ENCODE assay signal across 17 cellular contexts in the genomic region with DNA sequence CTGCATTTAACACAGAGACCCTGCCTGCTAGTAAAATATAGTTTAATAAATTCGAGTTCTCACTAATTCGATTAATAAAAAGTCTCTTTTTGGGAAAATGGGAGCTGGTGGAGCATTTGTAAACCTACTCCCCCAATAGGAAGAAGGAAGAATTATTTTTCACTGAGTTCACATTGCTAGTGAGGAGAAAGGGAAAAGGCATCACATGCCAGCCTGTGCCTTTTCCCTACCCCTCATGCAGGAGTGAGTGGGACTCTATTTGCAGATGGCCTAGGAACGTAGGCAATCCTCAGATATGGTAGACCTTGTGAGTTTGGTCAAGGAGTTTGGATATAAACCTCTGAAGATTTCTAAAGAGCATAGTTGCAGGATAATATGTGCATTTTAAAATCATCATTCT.
DNase-seq lines count a peak whose midpoint lies in the region; ATAC-seq and TF ChIP-seq lines count a peak whose summit lies in the region.
"Had no signal": no experiment of that assay in that cellular context is flagged by ENCODE, and none has a peak within 500 bp of the region (broad histone marks: within the 10 kb centered on the region; RNA-seq: fewer than 3 reads in every experiment).

No MANE protein-coding gene starts in this region.

- DNase-seq in activated T-cell treated with anti-CD3 and anti-CD28 coated beads, Interleukin-2, amount 50 U/mL, for 24 hours = no peak
- DNase-seq in activated T-cell treated with anti-CD3 and anti-CD28 coated beads, Interleukin-2, amount 50 U/mL, for 48 hours = no peak
- peak; percentile 11 for DNase-seq in OCI-M1 (lab: John Stamatoyannopoulos, UW)
- no peak for DNase-seq in effector memory CD4-positive, alpha-beta T cell
- no peak for DNase-seq in stimulated activated effector memory CD8-positive, alpha-beta T cell treated with anti-CD3 and anti-CD28 coated beads, Interleukin-12 subunit alpha, Interleukin-12 subunit beta, amount 100 ng/mL, for 72 hours (ENCODE audit: low spot score in 2 of 2)
- DNase-seq in stimulated activated naive B cell treated with anti-CD40 and anti-IgM and Interleukin-4, amounts not matched to agents 10 μg/mL and 1 μg/mL and 100 μg/mL, for 72 hours = no peak
- no peak for DNase-seq in GM10266 (ENCODE audit: extremely low spot score)
- no peak for DNase-seq in occipital lobe (lab: John Stamatoyannopoulos, UW)
- DNase-seq: activated naive CD4-positive, alpha-beta T cell treated with anti-CD3 and anti-CD28 coated beads, Interleukin-2, amount 50 U/mL, for 16 hours; COR-L47; head of caudate nucleus; NCI-H1436; stimulated activated naive CD8-positive, alpha-beta T cell treated with anti-CD3 and anti-CD28 coated beads, Interleukin-15, amount 100 ng/mL, for 72 hours; upper lobe of left lung had no signal

- no peaks in the 10 kb centered on the region for H3K36me3 ChIP-seq in effector memory CD4-positive, alpha-beta T cell (ENCODE audit: control insufficient read depth, insufficient read depth, low read length)
- H3K36me3 ChIP-seq: upper lobe of left lung had no signal

- no peak overlapping the region for H3K4me3 ChIP-seq in effector memory CD4-positive, alpha-beta T cell (ENCODE audit: insufficient read depth, low read depth, low read length, poor library complexity, severe bottlenecking)
- H3K4me3 ChIP-seq: upper lobe of left lung had no signal

- peaks cover 88% of the 10 kb centered on the region for H3K4me1 Mint-ChIP-seq in activated T-cell treated with anti-CD3 and anti-CD28 coated beads, Interleukin-2, amount 50 U/mL, for 24 hours (ENCODE audit: low read depth)
- peaks cover 68% of the 10 kb centered on the region for H3K4me1 Mint-ChIP-seq in stimulated activated effector memory CD8-positive, alpha-beta T cell treated with anti-CD3 and anti-CD28 coated beads, Interleukin-12 subunit alpha, Interleukin-12 subunit beta, amount 100 ng/mL, for 72 hours
- peaks cover 41 to 65% of the 10 kb centered on the region in 2 donors for H3K4me1 Mint-ChIP-seq in stimulated activated naive B cell treated with anti-CD40 and anti-IgM and Interleukin-4, amounts not matched to agents 10 μg/mL and 1 μg/mL and 100 μg/mL, for 72 hours

- H3K27me3 ChIP-seq in effector memory CD4-positive, alpha-beta T cell (replicated peaks; ENCODE audit: control insufficient read depth, insufficient read depth, low read length, poor library complexity, severe bottlenecking) = no peaks in the 10 kb centered on the region
- H3K27me3 ChIP-seq: upper lobe of left lung had no signal

- no peaks in the 10 kb centered on the region for H3K36me3 Mint-ChIP-seq in activated T-cell treated with anti-CD3 and anti-CD28 coated beads, Interleukin-2, amount 50 U/mL, for 24 hours (ENCODE audit: low read depth)
- H3K36me3 Mint-ChIP-seq in stimulated activated effector memory CD8-positive, alpha-beta T cell treated with anti-CD3 and anti-CD28 coated beads, Interleukin-12 subunit alpha, Interleukin-12 subunit beta, amount 100 ng/mL, for 72 hours = peaks cover 9% of the 10 kb centered on the region
- no peaks in the 10 kb centered on the region for H3K36me3 Mint-ChIP-seq in stimulated activated naive B cell treated with anti-CD40 and anti-IgM and Interleukin-4, amounts not matched to agents 10 μg/mL and 1 μg/mL and 100 μg/mL, for 72 hours
- H3K36me3 Mint-ChIP-seq: WTC11 had no signal

- no peak for TF ChIP-seq CTCF in GM10266 (IDR thresholded peaks at IDR 0.05; ENCODE audit: control insufficient read depth, insufficient read depth, low read depth, missing control alignments)

- H3K9me3 ChIP-seq in effector memory CD4-positive, alpha-beta T cell (ENCODE audit: control insufficient read depth, low read length) = no peaks in the 10 kb centered on the region
- H3K9me3 ChIP-seq: upper lobe of left lung had no signal

- peak overlapping the region; percentile 4 for H3K27ac Mint-ChIP-seq in activated T-cell treated with anti-CD3 and anti-CD28 coated beads, Interleukin-2, amount 50 U/mL, for 24 hours
- H3K27ac Mint-ChIP-seq in stimulated activated effector memory CD8-positive, alpha-beta T cell treated with anti-CD3 and anti-CD28 coated beads, Interleukin-12 subunit alpha, Interleukin-12 subunit beta, amount 100 ng/mL, for 72 hours = peak overlapping the region; percentile 18
- no peak overlapping the region for H3K27ac Mint-ChIP-seq in stimulated activated naive B cell treated with anti-CD40 and anti-IgM and Interleukin-4, amounts not matched to agents 10 μg/mL and 1 μg/mL and 100 μg/mL, for 72 hours
- H3K27ac Mint-ChIP-seq: nephron, WTC11 had no signal

- no peak overlapping the region for H3K4me3 Mint-ChIP-seq in activated T-cell treated with anti-CD3 and anti-CD28 coated beads, Interleukin-2, amount 50 U/mL, for 24 hours
- no peak overlapping the region for H3K4me3 Mint-ChIP-seq in stimulated activated effector memory CD8-positive, alpha-beta T cell treated with anti-CD3 and anti-CD28 coated beads, Interleukin-12 subunit alpha, Interleukin-12 subunit beta, amount 100 ng/mL, for 72 hours
- no peak overlapping the region for H3K4me3 Mint-ChIP-seq in stimulated activated naive B cell treated with anti-CD40 and anti-IgM and Interleukin-4, amounts not matched to agents 10 μg/mL and 1 μg/mL and 100 μg/mL, for 72 hours
- H3K4me3 Mint-ChIP-seq: nephron; stimulated activated naive CD8-positive, alpha-beta T cell treated with anti-CD3 and anti-CD28 coated beads, Interleukin-15, amount 100 ng/mL, for 72 hours; WTC11 had no signal

- peaks cover 5% of the 10 kb centered on the region for H3K9me3 Mint-ChIP-seq in activated T-cell treated with anti-CD3 and anti-CD28 coated beads, Interleukin-2, amount 50 U/mL, for 24 hours
- H3K9me3 Mint-ChIP-seq in stimulated activated effector memory CD8-positive, alpha-beta T cell treated with anti-CD3 and anti-CD28 coated beads, Interleukin-12 subunit alpha, Interleukin-12 subunit beta, amount 100 ng/mL, for 72 hours = no peaks in the 10 kb centered on the region
- peaks cover 0 to 1% of the 10 kb centered on the region in 2 donors for H3K9me3 Mint-ChIP-seq in stimulated activated naive B cell treated with anti-CD40 and anti-IgM and Interleukin-4, amounts not matched to agents 10 μg/mL and 1 μg/mL and 100 μg/mL, for 72 hours
- H3K9me3 Mint-ChIP-seq: nephron, WTC11 had no signal

- peak overlapping the region; percentile 4 for H3K27ac ChIP-seq in effector memory CD4-positive, alpha-beta T cell (ENCODE audit: insufficient read depth, low read length, poor library complexity, severe bottlenecking)
- H3K27ac ChIP-seq: RWPE1, upper lobe of left lung had no signal

- no peak for ATAC-seq in stimulated activated effector memory CD8-positive, alpha-beta T cell treated with anti-CD3 and anti-CD28 coated beads, Interleukin-12 subunit alpha, Interleukin-12 subunit beta, amount 100 ng/mL, for 72 hours
- no peak for ATAC-seq in stimulated activated naive B cell treated with anti-CD40 and anti-IgM and Interleukin-4, amounts not matched to agents 10 μg/mL and 1 μg/mL and 100 μg/mL, for 72 hours (replicated peaks)
- ATAC-seq: stimulated activated naive CD8-positive, alpha-beta T cell treated with anti-CD3 and anti-CD28 coated beads, Interleukin-15, amount 100 ng/mL, for 72 hours; WTC11 had no signal

- H3K27me3 Mint-ChIP-seq in activated T-cell treated with anti-CD3 and anti-CD28 coated beads, Interleukin-2, amount 50 U/mL, for 24 hours = no peaks in the 10 kb centered on the region
- no peaks in the 10 kb centered on the region for H3K27me3 Mint-ChIP-seq in stimulated activated naive B cell treated with anti-CD40 and anti-IgM and Interleukin-4, amounts not matched to agents 10 μg/mL and 1 μg/mL and 100 μg/mL, for 72 hours
- H3K27me3 Mint-ChIP-seq: stimulated activated naive CD8-positive, alpha-beta T cell treated with anti-CD3 and anti-CD28 coated beads, Interleukin-15, amount 100 ng/mL, for 72 hours had no signal

- peaks cover 80% of the 10 kb centered on the region for H3K4me1 ChIP-seq in effector memory CD4-positive, alpha-beta T cell (ENCODE audit: control insufficient read depth, insufficient read depth, low read length, poor library complexity, severe bottlenecking)
